Comparison of ENCODE assay signal across 33 cellular contexts in genomic region chr2:236766850-236767249, GRCh38.
"Had no signal": no experiment of that assay in that cellular context is flagged by ENCODE, and none has a peak within 500 bp of the region (broad histone marks: within the 10 kb centered on the region; RNA-seq: fewer than 3 reads in every experiment).

No MANE protein-coding gene starts in this region.

- H3K4me3 Mint-ChIP-seq: activated B cell treated with CpG ODN at 0.5 μM for 24 hours; activated CD4-positive, alpha-beta memory T cell treated with anti-CD3 and anti-CD28 coated beads for 36 hours; activated CD4-positive, alpha-beta T cell treated with anti-CD3 and anti-CD28 coated beads, Interleukin-2, amount 10 ng/mL, durations not matched to agents 24 days and 14 days; activated CD8-positive, alpha-beta T cell treated with anti-CD3 and anti-CD28 coated beads for 36 hours; activated naive CD8-positive, alpha-beta T cell treated with anti-CD3 and anti-CD28 coated beads for 36 hours; activated T-cell treated with anti-CD3 and anti-CD28 coated beads, Interleukin-2, amount 50 U/mL, for 4 hours; activated T-cell treated with anti-CD3 and anti-CD28 coated beads, Interleukin-2, amount 50 U/mL, for 72 hours; activated T-helper 1 cell treated with anti-CD3 and anti-CD28 coated beads, Interleukin-12 subunit alpha, Interleukin-12 subunit beta, Interleukin-2, Interleukin-4 antibody, amounts not matched to agents 30 ng/mL and 10 ng/mL and 1 ng/mL, durations not matched to agents 14 hours and 24 hours and 36 hours; activated T-helper 17 cell treated with anti-CD3 and anti-CD28 coated beads, Interleukin-2, amount 50 U/mL, for 72 hours; T-helper 1 cell treated with Interleukin-12 subunit alpha and Interleukin-12 subunit beta and Interleukin-4 antibody, amounts not matched to agents 30 μg/mL and 1 μg/mL, for 36 hours; T-helper 2 cell treated with Interferon-gamma antibody and Interleukin-4, amounts not matched to agents 5 μg/mL and 100 μg/mL, for 36 hours had no signal

- H3K4me3 ChIP-seq: ascending aorta, body of pancreas, breast epithelium had no signal

- H3K9me3 ChIP-seq: ascending aorta, body of pancreas, breast epithelium had no signal

- H3K36me3 Mint-ChIP-seq: activated CD4-positive, alpha-beta memory T cell treated with anti-CD3 and anti-CD28 coated beads for 36 hours; activated naive CD4-positive, alpha-beta T cell treated with anti-CD3 and anti-CD28 coated beads, Interleukin-2, amount 50 U/mL, for 72 hours; activated naive CD8-positive, alpha-beta T cell treated with anti-CD3 and anti-CD28 coated beads for 36 hours had no signal

- H3K27me3 ChIP-seq: ascending aorta, body of pancreas, brain microvascular endothelial cell, breast epithelium had no signal

- DNase-seq: activated B cell treated with CpG ODN at 0.5 μM for 24 hours; activated CD4-positive, alpha-beta memory T cell treated with anti-CD3 and anti-CD28 coated beads for 36 hours; activated CD4-positive, alpha-beta T cell treated with anti-CD3 and anti-CD28 coated beads for 4 hours; activated CD4-positive, alpha-beta T cell treated with anti-CD3 and anti-CD28 coated beads, Interleukin-2, amount 10 ng/mL, durations not matched to agents 24 days and 14 days; activated CD4-positive, alpha-beta T cell treated with anti-CD3 and anti-CD28 coated beads, Interleukin-2, amount 50 U/mL, for 1 hour; activated CD4-positive, alpha-beta T cell treated with anti-CD3 and anti-CD28 coated beads, Interleukin-2, amount 50 U/mL, for 4 hours; activated CD4-positive, CD25-positive, alpha-beta regulatory T cell treated with anti-CD3 and anti-CD28 coated beads, Interleukin-2, amount 50 U/mL, for 72 hours; activated CD8-positive, alpha-beta memory T cell treated with anti-CD3 and anti-CD28 coated beads, Interleukin-2, amount 50 U/mL, for 4 hours; activated CD8-positive, alpha-beta T cell treated with anti-CD3 and anti-CD28 coated beads for 36 hours; activated effector memory CD4-positive, alpha-beta T cell treated with anti-CD3 and anti-CD28 coated beads, Interleukin-2, amount 50 U/mL, for 16 hours; activated naive CD4-positive, alpha-beta T cell treated with anti-CD3 and anti-CD28 coated beads, Interleukin-2, amount 50 U/mL, for 16 hours; activated naive CD4-positive, alpha-beta T cell treated with Interleukin-2 at 50 U/mL for 16 hours; activated naive CD8-positive, alpha-beta T cell treated with anti-CD3 and anti-CD28 coated beads for 36 hours; activated T-cell treated with anti-CD3 and anti-CD28 coated beads for 4 hours; activated T-cell treated with anti-CD3 and anti-CD28 coated beads, Interleukin-2, amount 50 U/mL, for 1 hour; activated T-cell treated with anti-CD3 and anti-CD28 coated beads, Interleukin-2, amount 50 U/mL, for 4 hours; activated T-cell treated with anti-CD3 and anti-CD28 coated beads, Interleukin-2, amount 50 U/mL, for 72 hours; amygdala; anterior cingulate cortex; body of pancreas; brain microvascular endothelial cell; central memory CD4-positive, alpha-beta T cell; T-helper 1 cell; T-helper 2 cell; T-helper 9 cell had no signal

- H3K36me3 ChIP-seq: ascending aorta, brain microvascular endothelial cell, breast epithelium had no signal

- ATAC-seq: activated CD8-positive, alpha-beta T cell treated with anti-CD3 and anti-CD28 coated beads for 36 hours; activated naive CD4-positive, alpha-beta T cell treated with anti-CD3 and anti-CD28 coated beads, Interleukin-2, amount 50 U/mL, for 72 hours; activated T-cell treated with anti-CD3 and anti-CD28 coated beads, Interleukin-2, amount 50 U/mL, for 4 hours; activated T-cell treated with anti-CD3 and anti-CD28 coated beads, Interleukin-2, amount 50 U/mL, for 72 hours; activated T-helper 17 cell treated with anti-CD3 and anti-CD28 coated beads, Interleukin-2, amount 50 U/mL, for 72 hours; body of pancreas had no signal

- H3K4me1 ChIP-seq: ascending aorta, body of pancreas, breast epithelium had no signal

- H3K4me1 Mint-ChIP-seq: activated B cell treated with CpG ODN at 0.5 μM for 24 hours; activated CD4-positive, alpha-beta T cell treated with anti-CD3 and anti-CD28 coated beads, Interleukin-2, amount 10 ng/mL, durations not matched to agents 24 days and 14 days; activated naive CD8-positive, alpha-beta T cell treated with anti-CD3 and anti-CD28 coated beads for 36 hours; activated T-helper 17 cell treated with anti-CD3 and anti-CD28 coated beads, Interleukin-2, amount 50 U/mL, for 72 hours had no signal

- H3K27ac ChIP-seq: ascending aorta, body of pancreas, brain microvascular endothelial cell, breast epithelium, VCaP had no signal

- H3K27me3 Mint-ChIP-seq: activated CD4-positive, alpha-beta T cell treated with anti-CD3 and anti-CD28 coated beads, Interleukin-2, amount 10 ng/mL, durations not matched to agents 24 days and 14 days had no signal

- H3K9me3 Mint-ChIP-seq: activated B cell treated with CpG ODN at 0.5 μM for 24 hours; activated CD4-positive, alpha-beta T cell treated with anti-CD3 and anti-CD28 coated beads, Interleukin-2, amount 10 ng/mL, durations not matched to agents 24 days and 14 days; activated CD8-positive, alpha-beta T cell treated with anti-CD3 and anti-CD28 coated beads for 36 hours; activated naive CD4-positive, alpha-beta T cell treated with anti-CD3 and anti-CD28 coated beads, Interleukin-2, amount 50 U/mL, for 72 hours; activated naive CD8-positive, alpha-beta T cell treated with anti-CD3 and anti-CD28 coated beads for 36 hours; activated T-cell treated with anti-CD3 and anti-CD28 coated beads, Interleukin-2, amount 50 U/mL, for 4 hours; activated T-cell treated with anti-CD3 and anti-CD28 coated beads, Interleukin-2, amount 50 U/mL, for 72 hours; activated T-helper 1 cell treated with anti-CD3 and anti-CD28 coated beads, Interleukin-12 subunit alpha, Interleukin-12 subunit beta, Interleukin-2, Interleukin-4 antibody, amounts not matched to agents 30 ng/mL and 10 ng/mL and 1 ng/mL, durations not matched to agents 14 hours and 24 hours and 36 hours; activated T-helper 17 cell treated with anti-CD3 and anti-CD28 coated beads, Interleukin-2, amount 50 U/mL, for 72 hours; T-helper 1 cell treated with Interleukin-12 subunit alpha and Interleukin-12 subunit beta and Interleukin-4 antibody, amounts not matched to agents 30 μg/mL and 1 μg/mL, for 36 hours; T-helper 2 cell treated with Interferon-gamma antibody and Interleukin-4, amounts not matched to agents 5 μg/mL and 100 μg/mL, for 36 hours had no signal

- H3K27ac Mint-ChIP-seq: activated B cell treated with CpG ODN at 0.5 μM for 24 hours; activated CD4-positive, alpha-beta memory T cell treated with anti-CD3 and anti-CD28 coated beads for 36 hours; activated CD4-positive, alpha-beta T cell treated with anti-CD3 and anti-CD28 coated beads, Interleukin-2, amount 10 ng/mL, durations not matched to agents 24 days and 14 days; activated CD8-positive, alpha-beta T cell treated with anti-CD3 and anti-CD28 coated beads for 36 hours; activated naive CD4-positive, alpha-beta T cell treated with anti-CD3 and anti-CD28 coated beads, Interleukin-2, amount 50 U/mL, for 72 hours; activated naive CD8-positive, alpha-beta T cell treated with anti-CD3 and anti-CD28 coated beads for 36 hours; activated T-cell treated with anti-CD3 and anti-CD28 coated beads, Interleukin-2, amount 50 U/mL, for 72 hours; activated T-helper 1 cell treated with anti-CD3 and anti-CD28 coated beads, Interleukin-12 subunit alpha, Interleukin-12 subunit beta, Interleukin-2, Interleukin-4 antibody, amounts not matched to agents 30 ng/mL and 10 ng/mL and 1 ng/mL, durations not matched to agents 14 hours and 24 hours and 36 hours; activated T-helper 17 cell treated with anti-CD3 and anti-CD28 coated beads, Interleukin-2, amount 50 U/mL, for 72 hours; T-helper 1 cell treated with Interleukin-12 subunit alpha and Interleukin-12 subunit beta and Interleukin-4 antibody, amounts not matched to agents 30 μg/mL and 1 μg/mL, for 36 hours; T-helper 2 cell treated with Interferon-gamma antibody and Interleukin-4, amounts not matched to agents 5 μg/mL and 100 μg/mL, for 36 hours had no signal
